ENCODE assay signal across 9 cellular contexts in the genomic region with DNA sequence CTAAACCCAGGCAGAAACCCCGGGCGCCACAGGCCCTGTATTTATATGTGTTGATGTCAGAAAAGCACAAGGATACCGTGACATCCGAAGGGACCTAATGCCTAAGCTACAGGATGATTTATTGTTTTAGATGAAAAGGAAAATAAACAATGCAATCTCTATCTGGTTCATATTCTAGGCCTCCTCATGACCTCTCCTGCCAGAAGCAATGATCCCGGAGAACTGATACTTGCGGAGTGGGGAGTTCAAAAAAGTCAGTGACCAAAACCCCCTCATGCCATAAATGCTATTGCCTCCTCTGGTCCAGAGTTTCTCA. TPM values are rescaled to one million over a fixed set of nuclear protein-coding genes. Genes with fewer than 3 reads are reported as not detected.
A peak's percentile ranks its signal among the peaks of the same experiment; 100 is the strongest.
DNase-seq lines count a peak whose midpoint lies in the region; ATAC-seq and TF ChIP-seq lines count a peak whose summit lies in the region.
"Had no signal": no experiment of that assay in that cellular context is flagged by ENCODE, and none has a peak within 500 bp of the region (broad histone marks: within the 10 kb centered on the region; RNA-seq: fewer than 3 reads in every experiment).

No MANE protein-coding gene starts in this region.

- no peak for TF ChIP-seq CTCF in CD8-positive, alpha-beta T cell (IDR thresholded peaks at IDR 0.05)
- TF ChIP-seq CTCF in OCI-LY1 (IDR thresholded peaks at IDR 0.05; ENCODE audit: low read length) (no peak), neural progenitor cell (IDR thresholded peaks at IDR 0.05) (no peak)

- no peak overlapping the region for H3K27ac Mint-ChIP-seq in CD8-positive, alpha-beta T cell
- peak overlapping the region; percentile 99 for H3K27ac Mint-ChIP-seq in neural progenitor cell

- H3K36me3 Mint-ChIP-seq in CD8-positive, alpha-beta T cell: no peaks in the 10 kb centered on the region
- H3K36me3 Mint-ChIP-seq in neural progenitor cell: peaks cover 9% of the 10 kb centered on the region

- H3K9ac ChIP-seq in OCI-LY1 (ENCODE audit: low read length) (no peak overlapping the region), endocrine pancreas (ENCODE audit: control insufficient read depth, insufficient read depth, low read length) (no peak overlapping the region), neural progenitor cell (no peak overlapping the region)

- no peaks in the 10 kb centered on the region for H3K9me3 ChIP-seq in CD8-positive, alpha-beta T cell (ENCODE audit: low read length)
- H3K9me3 ChIP-seq in OCI-LY1 (ENCODE audit: low read length) (no peaks in the 10 kb centered on the region), endocrine pancreas (ENCODE audit: control insufficient read depth, low read length) (no peaks in the 10 kb centered on the region), neural progenitor cell (ENCODE audit: low read depth) (no peaks in the 10 kb centered on the region)

- no peaks in the 10 kb centered on the region for H3K79me2 ChIP-seq in OCI-LY1 (ENCODE audit: insufficient read depth, low read length)
- H3K79me2 ChIP-seq in neural progenitor cell (ENCODE audit: low read depth): peaks cover 35% of the 10 kb centered on the region

- H2AFZ ChIP-seq in OCI-LY1 (ENCODE audit: low read length) (no peak overlapping the region), neural progenitor cell (replicated peaks) (peak overlapping the region; percentile 58)

- no peak for DNase-seq in CD8-positive, alpha-beta T cell
- DNase-seq in neural progenitor cell (ENCODE audit: low spot score) (no peak), DMS79 treated with DMSO at 0.1 percent for 48 hours (lab: John Stamatoyannopoulos, UW) (no peak), dedifferentiated amniotic fluid mesenchymal stem cell (ENCODE audit: extremely low spot score) (no peak), NCI-H2107 treated with DMSO at 0.1 percent for 48 hours (lab: John Stamatoyannopoulos, UW; ENCODE audit: unreplicated experiment) (no peak)
- DNase-seq: activated CD4-positive, alpha-beta T cell treated with anti-CD3 and anti-CD28 coated beads, Interleukin-2, amount 50 U/mL, for 1 hour had no signal

- CTCF ChIA-PET in CD8-positive, alpha-beta T cell (lab: Charles Lee): no interaction called here

- H3K4me1 Mint-ChIP-seq in CD8-positive, alpha-beta T cell (ENCODE audit: low read depth): peaks cover 18% of the 10 kb centered on the region
- H3K4me1 Mint-ChIP-seq in neural progenitor cell: peaks cover 42% of the 10 kb centered on the region

- H3K4me2 ChIP-seq in OCI-LY1 (ENCODE audit: low read length) (peak overlapping the region; percentile 94), neural progenitor cell (peak overlapping the region; percentile 78)

- no peaks in the 10 kb centered on the region for H3K9me3 Mint-ChIP-seq in CD8-positive, alpha-beta T cell
- peaks cover 3% of the 10 kb centered on the region for H3K9me3 Mint-ChIP-seq in neural progenitor cell

- intact Hi-C loops in CD8-positive, alpha-beta T cell (cut with DNase I, micrococcal nuclease): no loop called here

- H3F3A ChIP-seq in OCI-LY1 (ENCODE audit: insufficient read depth, low read length) (no peaks in the 10 kb centered on the region), neural progenitor cell (ENCODE audit: low read depth) (peaks cover 14% of the 10 kb centered on the region)

- H3K36me3 ChIP-seq in CD8-positive, alpha-beta T cell (ENCODE audit: insufficient read depth, low read length): no peaks in the 10 kb centered on the region
- no peaks in the 10 kb centered on the region for H3K36me3 ChIP-seq in OCI-LY1 (ENCODE audit: insufficient read depth, low read length)
- H3K36me3 ChIP-seq in endocrine pancreas (ENCODE audit: control insufficient read depth, insufficient read depth, low read length): no peaks in the 10 kb centered on the region
- H3K36me3 ChIP-seq in neural progenitor cell: no peaks in the 10 kb centered on the region

- POLR2A ChIA-PET in CD8-positive, alpha-beta T cell (lab: Charles Lee): no interaction called here

- peaks cover 16% of the 10 kb centered on the region for H3K27me3 ChIP-seq in CD8-positive, alpha-beta T cell (ENCODE audit: insufficient read depth, low read length)
- no peaks in the 10 kb centered on the region for H3K27me3 ChIP-seq in OCI-LY1 (ENCODE audit: insufficient read depth, low read length)
- H3K27me3 ChIP-seq in endocrine pancreas (ENCODE audit: control insufficient read depth, insufficient read depth, low read length): no peaks in the 10 kb centered on the region
- H3K27me3 ChIP-seq in neural progenitor cell: no peaks in the 10 kb centered on the region

- no peak overlapping the region for H3K27ac ChIP-seq in CD8-positive, alpha-beta T cell (ENCODE audit: low read depth, low read length)
- H3K27ac ChIP-seq in OCI-LY1 (ENCODE audit: low read depth, low read length, poor library complexity, severe bottlenecking) (no peak overlapping the region), neural progenitor cell (no peak overlapping the region)

- peak overlapping the region; percentile 62 for H3K4me3 ChIP-seq in CD8-positive, alpha-beta T cell (ENCODE audit: low read depth, low read length)
- H3K4me3 ChIP-seq in OCI-LY1 (ENCODE audit: low read depth, low read length, poor library complexity, severe bottlenecking) (peak overlapping the region; percentile 71), endocrine pancreas (ENCODE audit: control insufficient read depth, insufficient read depth, low read length) (peak overlapping the region; percentile 45), neural progenitor cell (peak overlapping the region; percentile 71)

- H3K4me1 ChIP-seq in CD8-positive, alpha-beta T cell (ENCODE audit: insufficient read depth, low read length): peaks cover 8% of the 10 kb centered on the region
- peaks cover 7% of the 10 kb centered on the region for H3K4me1 ChIP-seq in OCI-LY1 (ENCODE audit: insufficient read depth, low read length, severe bottlenecking)
- no peaks in the 10 kb centered on the region for H3K4me1 ChIP-seq in endocrine pancreas (ENCODE audit: control insufficient read depth, insufficient read depth, low read length)
- H3K4me1 ChIP-seq in neural progenitor cell: peaks cover 38% of the 10 kb centered on the region

- H3K27me3 Mint-ChIP-seq in CD8-positive, alpha-beta T cell (ENCODE audit: low read depth): peaks cover 46% of the 10 kb centered on the region
- H3K27me3 Mint-ChIP-seq in neural progenitor cell (ENCODE audit: insufficient read depth, low read depth): peaks cover 9% of the 10 kb centered on the region

- no peaks in the 10 kb centered on the region for H4K20me1 ChIP-seq in OCI-LY1 (ENCODE audit: insufficient read depth, low read length)
- peaks cover 30% of the 10 kb centered on the region for H4K20me1 ChIP-seq in neural progenitor cell (ENCODE audit: low read depth)

- peak overlapping the region; percentile 77 for H3K4me3 Mint-ChIP-seq in CD8-positive, alpha-beta T cell
- peak overlapping the region; percentile 90 for H3K4me3 Mint-ChIP-seq in neural progenitor cell

- no peak for ATAC-seq in CD8-positive, alpha-beta T cell
- no peak for ATAC-seq in HG02763 (IDR thresholded peaks at IDR 0.05; ENCODE audit: unreplicated experiment)

- H3K9me2 ChIP-seq in OCI-LY1 (ENCODE audit: low read depth, low read length): no peaks in the 10 kb centered on the region

RNA-seq across cellular contexts. Expression of a gene that starts 0.8 kb away (rescaled TPM):
- total RNA-seq in CD8-positive, alpha-beta T cell: not detected
- 353 and 405 TPM in 2 replicates for total RNA-seq in neural progenitor cell (ENCODE audit: low replicate concordance)

Comparison
In these comparisons a context has a peak if more than half of its experiments do, and no peak if none do; other contexts are left out.
1. RNA of a gene that starts 0.8 kb away (total RNA-seq): 353 to 405 TPM in neural progenitor cell; not detected in CD8-positive, alpha-beta T cell; every median in the first group is over 100 times any median in the second.
2. Peak in every context shown above with its lines, with median percentiles within 50 percentile points of each other: H3K4me3 ChIP-seq.